ENCODE assay signal across 16 cellular contexts in the genomic region with DNA sequence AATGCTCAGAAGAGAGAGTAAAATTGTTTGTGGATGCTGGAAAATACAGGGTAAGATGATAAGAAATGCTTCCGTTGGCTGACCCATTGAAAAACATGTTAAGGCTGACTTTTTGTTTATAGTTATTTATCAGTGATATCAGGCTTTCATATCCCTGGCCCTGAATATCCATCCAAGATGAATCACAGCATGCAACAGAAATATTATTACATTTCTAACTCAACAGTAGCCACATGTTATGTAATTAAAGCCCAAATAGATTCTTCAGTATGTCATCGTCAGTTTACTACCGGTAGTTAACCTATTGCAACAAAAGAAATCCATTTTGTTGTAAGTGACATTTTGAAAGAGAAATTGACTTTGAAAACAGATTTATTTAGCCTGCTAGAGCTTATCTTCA.
A peak's percentile ranks its signal among the peaks of the same experiment; 100 is the strongest.
DNase-seq lines count a peak whose midpoint lies in the region; ATAC-seq and TF ChIP-seq lines count a peak whose summit lies in the region.
"Had no signal": no experiment of that assay in that cellular context is flagged by ENCODE, and none has a peak within 500 bp of the region (broad histone marks: within the 10 kb centered on the region; RNA-seq: fewer than 3 reads in every experiment).

No MANE protein-coding gene starts in this region.

- no peaks in the 10 kb centered on the region for H3K27me3 ChIP-seq in heart right ventricle
- H3K27me3 ChIP-seq in endodermal cell (ENCODE audit: control insufficient read depth, insufficient read depth, low read length, poor library complexity, severe bottlenecking), result no peaks in the 10 kb centered on the region
- no peaks in the 10 kb centered on the region for H3K27me3 ChIP-seq in muscle layer of duodenum (ENCODE audit: low read depth, low read length)

- H3K4me3 Mint-ChIP-seq in endodermal cell, result no peak overlapping the region
- no peak overlapping the region for H3K4me3 Mint-ChIP-seq in effector memory CD8-positive, alpha-beta T cell
- H3K4me3 Mint-ChIP-seq: CD4-positive, CD25-positive, alpha-beta regulatory T cell had no signal

- H3K9me3 Mint-ChIP-seq in endodermal cell, result peaks cover 9% of the 10 kb centered on the region
- peaks cover 0 to 3% of the 10 kb centered on the region in 2 donors for H3K9me3 Mint-ChIP-seq in effector memory CD8-positive, alpha-beta T cell

- H3K27ac Mint-ChIP-seq in endodermal cell, result no peak overlapping the region
- no peak overlapping the region for H3K27ac Mint-ChIP-seq in effector memory CD8-positive, alpha-beta T cell
- H3K27ac Mint-ChIP-seq: CD4-positive, CD25-positive, alpha-beta regulatory T cell had no signal

- H3K36me3 ChIP-seq in heart right ventricle (no peaks in the 10 kb centered on the region), endodermal cell (ENCODE audit: control insufficient read depth, insufficient read depth, low read length) (no peaks in the 10 kb centered on the region), muscle layer of duodenum (ENCODE audit: control insufficient read depth in 1 of 2, insufficient read depth in 2 of 2, low read length in 2 of 2) (no peaks in the 10 kb centered on the region)

- H3K4me1 ChIP-seq in heart right ventricle (peaks cover 0 to 31% (median 6%) of the 10 kb centered on the region in 9 donors), endodermal cell (ENCODE audit: control insufficient read depth, insufficient read depth, low read length) (no peaks in the 10 kb centered on the region), muscle layer of duodenum (ENCODE audit: control insufficient read depth in 1 of 2, insufficient read depth in 2 of 2, low read length in 2 of 2) (peaks cover 0 to 14% of the 10 kb centered on the region in 2 donors)
- H3K4me1 ChIP-seq: A549 had no signal

- ATAC-seq in heart right ventricle (peak in 1 of 8 donors; percentile 23), left cardiac atrium (no peak)
- no peak for ATAC-seq in effector memory CD8-positive, alpha-beta T cell (replicated peaks)
- ATAC-seq: A549, HCT116 had no signal

- intact Hi-C loops in heart right ventricle (cut with DNase I) (no loop called here), left cardiac atrium (cut with DNase I) (no loop called here)

- no peak for DNase-seq in heart right ventricle
- no peak for DNase-seq in left cardiac atrium
- no peak for DNase-seq in endodermal cell
- no peak for DNase-seq in GDM1 (lab: John Stamatoyannopoulos, UW)
- DNase-seq in RPMI8226, result no peak
- no peak for DNase-seq in effector memory CD8-positive, alpha-beta T cell
- DNase-seq: Calu3; CD4-positive, CD25-positive, alpha-beta regulatory T cell; DMS79; GM23248; NCI-H1436; NCI-H2029 treated with DMSO at 0.1 percent for 48 hours; NCI-H510A treated with DMSO at 0.1 percent for 48 hours had no signal

- TF ChIP-seq CTCF in heart right ventricle (IDR thresholded peaks at IDR 0.05) (no peak), endodermal cell (conservative IDR thresholded peaks at IDR 0.05) (no peak)

- 64 to 72% methylated on average over 3 of the region's 3 CpGs for WGBS in heart right ventricle, 2 donors
- WGBS in endodermal cell (ENCODE audit: insufficient coverage in 1 of 2, insufficient read length in 1 of 2), 2 experiments, result 96 to 100% methylated on average over 1 to 3 of the region's 3 CpGs

- H3K9ac ChIP-seq in endodermal cell (ENCODE audit: extremely low read depth, low read length, poor library complexity, severe bottlenecking), result no peak overlapping the region
- H3K9ac ChIP-seq: GM23248 had no signal

- H3K27ac ChIP-seq in heart right ventricle (peak overlapping the region in 7 of 10 donors; percentile 13 to 52 (median 28)), endodermal cell (ENCODE audit: low read depth, low read length) (peak overlapping the region; percentile 84), muscle layer of duodenum (ENCODE audit: low read length) (peak overlapping the region; percentile 11)
- H3K27ac ChIP-seq: A549, GM23248 had no signal

- H3K4me3 ChIP-seq in heart right ventricle, result no peak overlapping the region
- no peak overlapping the region for H3K4me3 ChIP-seq in endodermal cell (ENCODE audit: low read length)
- no peak overlapping the region for H3K4me3 ChIP-seq in muscle layer of duodenum (ENCODE audit: low read depth in 1 of 2, low read length in 2 of 2)
- H3K4me3 ChIP-seq: A549, GM23248 had no signal

- no peaks in the 10 kb centered on the region for H3K4me1 Mint-ChIP-seq in endodermal cell
- H3K4me1 Mint-ChIP-seq in effector memory CD8-positive, alpha-beta T cell (ENCODE audit: low read depth in 2 of 2), result no peaks in the 10 kb centered on the region

- H3K27me3 Mint-ChIP-seq in endodermal cell (ENCODE audit: insufficient read depth), result no peaks in the 10 kb centered on the region
- peaks cover 11 to 38% of the 10 kb centered on the region in 2 donors for H3K27me3 Mint-ChIP-seq in effector memory CD8-positive, alpha-beta T cell

- peaks cover 3% of the 10 kb centered on the region for H3K36me3 Mint-ChIP-seq in endodermal cell (ENCODE audit: low read depth)
- H3K36me3 Mint-ChIP-seq in effector memory CD8-positive, alpha-beta T cell (ENCODE audit: insufficient read depth), result no peaks in the 10 kb centered on the region
- H3K36me3 Mint-ChIP-seq: CD4-positive, CD25-positive, alpha-beta regulatory T cell had no signal

- H3K9me3 ChIP-seq in heart right ventricle, result peaks cover 0 to 9% (median 0%) of the 10 kb centered on the region in 11 donors
- H3K9me3 ChIP-seq in endodermal cell (ENCODE audit: control insufficient read depth, low read length), result peaks cover 13% of the 10 kb centered on the region
- peaks cover 0 to 4% of the 10 kb centered on the region in 2 donors for H3K9me3 ChIP-seq in muscle layer of duodenum (ENCODE audit: control insufficient read depth in 1 of 2, low read length in 2 of 2)

Comparison
In these comparisons a context has a peak if more than half of its experiments do, and no peak if none do; other contexts are left out.
1. H3K27ac ChIP-seq: peak in every context shown above with its lines; median percentile 84 in endodermal cell; 28 in heart right ventricle; 11 in muscle layer of duodenum.